In the genomic region with DNA sequence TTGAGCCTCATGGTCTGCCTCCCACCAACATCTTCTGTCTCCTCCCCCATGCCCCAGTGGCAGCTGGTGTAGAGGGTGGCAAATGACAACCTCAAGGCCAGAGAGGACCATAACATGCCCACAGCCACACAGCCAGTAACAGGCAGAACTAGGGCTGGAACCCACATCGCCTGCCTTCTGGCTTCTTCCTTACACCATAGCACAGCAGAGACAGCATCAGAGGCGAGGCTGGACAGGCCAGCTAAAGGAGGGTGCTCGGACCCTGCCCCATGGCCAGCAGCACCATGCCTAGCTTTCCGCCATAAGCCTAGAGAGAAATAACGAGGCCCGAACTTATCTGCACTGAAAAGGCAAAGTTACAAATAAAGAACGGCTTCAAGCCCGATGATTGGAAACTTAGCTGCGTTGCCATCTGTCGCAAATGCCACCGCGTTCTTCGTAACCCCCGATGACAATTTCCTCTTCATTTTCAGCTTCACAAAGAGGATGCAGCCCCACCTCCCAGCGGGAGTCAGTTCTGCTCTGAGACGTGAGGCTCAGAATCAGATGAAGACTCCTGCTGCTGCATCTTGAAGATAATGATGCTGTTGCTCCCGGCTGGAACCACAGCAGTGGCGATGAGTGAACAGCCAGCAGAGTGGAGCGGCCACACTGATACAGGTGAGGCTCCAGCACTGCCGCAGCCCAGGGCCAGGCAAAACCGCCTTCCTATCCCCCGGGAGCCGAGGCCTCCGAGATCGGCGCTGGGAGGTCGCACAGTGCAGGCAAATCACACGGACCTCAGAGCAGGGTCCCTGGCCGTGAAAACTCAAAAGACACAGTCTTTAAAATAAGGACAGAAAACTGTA, we compare ENCODE assay signal across 18 cellular contexts.
DNase-seq lines count a peak whose midpoint lies in the region; ATAC-seq and TF ChIP-seq lines count a peak whose summit lies in the region.
"Had no signal": no experiment of that assay in that cellular context is flagged by ENCODE, and none has a peak within 500 bp of the region (broad histone marks: within the 10 kb centered on the region; RNA-seq: fewer than 3 reads in every experiment).

No MANE protein-coding gene starts in this region.

- no peaks in the 10 kb centered on the region for H3F3A ChIP-seq in neural cell (ENCODE audit: insufficient read depth, low read length, poor library complexity, severe bottlenecking)

- H3K9me3 Mint-ChIP-seq in activated naive CD8-positive, alpha-beta T cell treated with anti-CD3 and anti-CD28 coated beads, Interleukin-2, amount 10 ng/mL, durations not matched to agents 7 days and 5 days, result no peaks in the 10 kb centered on the region
- no peaks in the 10 kb centered on the region for H3K9me3 Mint-ChIP-seq in activated naive CD8-positive, alpha-beta T cell treated with anti-CD3 and anti-CD28 coated beads, Interleukin-2, amount 50 U/mL, for 24 hours
- H3K9me3 Mint-ChIP-seq in activated CD8-positive, alpha-beta memory T cell treated with anti-CD3 and anti-CD28 coated beads, Interleukin-2, amount 10 ng/mL, durations not matched to agents 7 days and 5 days (ENCODE audit: low read depth), result no peaks in the 10 kb centered on the region

- H3K27me3 ChIP-seq in neural cell (ENCODE audit: insufficient read depth, low read depth, low read length), result no peaks in the 10 kb centered on the region
- peaks cover 11% of the 10 kb centered on the region for H3K27me3 ChIP-seq in HAP-1 (ENCODE audit: low read depth)

- no peak for ATAC-seq in activated naive CD8-positive, alpha-beta T cell treated with anti-CD3 and anti-CD28 coated beads, Interleukin-2, amount 10 ng/mL, durations not matched to agents 7 days and 5 days (ENCODE audit: low read depth)
- no peak for ATAC-seq in activated naive CD8-positive, alpha-beta T cell treated with anti-CD3 and anti-CD28 coated beads, Interleukin-2, amount 50 U/mL, for 24 hours
- no peak for ATAC-seq in activated CD8-positive, alpha-beta memory T cell treated with anti-CD3 and anti-CD28 coated beads, Interleukin-2, amount 10 ng/mL, durations not matched to agents 7 days and 5 days
- ATAC-seq in GM18498 (IDR thresholded peaks at IDR 0.05; ENCODE audit: unreplicated experiment), result no peak

- H4K20me1 ChIP-seq in neural cell (ENCODE audit: insufficient read depth), result no peaks in the 10 kb centered on the region

- H3K36me3 Mint-ChIP-seq in activated naive CD8-positive, alpha-beta T cell treated with anti-CD3 and anti-CD28 coated beads, Interleukin-2, amount 10 ng/mL, durations not matched to agents 7 days and 5 days, result no peaks in the 10 kb centered on the region
- no peaks in the 10 kb centered on the region for H3K36me3 Mint-ChIP-seq in activated naive CD8-positive, alpha-beta T cell treated with anti-CD3 and anti-CD28 coated beads, Interleukin-2, amount 50 U/mL, for 24 hours (ENCODE audit: low read depth)
- H3K36me3 Mint-ChIP-seq in activated CD8-positive, alpha-beta memory T cell treated with anti-CD3 and anti-CD28 coated beads, Interleukin-2, amount 10 ng/mL, durations not matched to agents 7 days and 5 days, result no peaks in the 10 kb centered on the region
- H3K36me3 Mint-ChIP-seq: CD14-positive monocyte had no signal

- no peak overlapping the region for H3K4me2 ChIP-seq in neural cell (ENCODE audit: low read length)

- H3K4me3 Mint-ChIP-seq in activated naive CD8-positive, alpha-beta T cell treated with anti-CD3 and anti-CD28 coated beads, Interleukin-2, amount 10 ng/mL, durations not matched to agents 7 days and 5 days, result no peak overlapping the region
- no peak overlapping the region for H3K4me3 Mint-ChIP-seq in activated naive CD8-positive, alpha-beta T cell treated with anti-CD3 and anti-CD28 coated beads, Interleukin-2, amount 50 U/mL, for 24 hours
- no peak overlapping the region for H3K4me3 Mint-ChIP-seq in activated CD8-positive, alpha-beta memory T cell treated with anti-CD3 and anti-CD28 coated beads, Interleukin-2, amount 10 ng/mL, durations not matched to agents 7 days and 5 days
- H3K4me3 Mint-ChIP-seq: CD14-positive monocyte, H9 had no signal

- H3K36me3 ChIP-seq in neural cell (ENCODE audit: insufficient read depth, low read length), result no peaks in the 10 kb centered on the region
- H3K36me3 ChIP-seq in HAP-1 (replicated peaks), result no peaks in the 10 kb centered on the region

- no peaks in the 10 kb centered on the region for H3K4me1 ChIP-seq in HAP-1

- peak overlapping the region; percentile 39 for H3K9ac ChIP-seq in neural cell (ENCODE audit: low read length)

- POLR2A ChIA-PET in activated naive CD8-positive, alpha-beta T cell treated with anti-CD3 and anti-CD28 coated beads, Interleukin-2, amount 10 ng/mL, durations not matched to agents 7 days and 5 days (lab: Charles Lee), result no interaction called here

- in situ Hi-C loops in HAP-1 (cut with MboI; ENCODE audit: low sequenced_read_pairs), result no loop called here

- CTCF ChIA-PET in activated CD8-positive, alpha-beta memory T cell treated with anti-CD3 and anti-CD28 coated beads, Interleukin-2, amount 10 ng/mL, durations not matched to agents 7 days and 5 days (lab: Charles Lee), result no interaction called here

- H3K4me3 ChIP-seq in neural cell (ENCODE audit: low read length) (no peak overlapping the region), HAP-1 (no peak overlapping the region)

- H2AFZ ChIP-seq in neural cell (ENCODE audit: low read depth, low read length), result no peak overlapping the region

- H3K9me2 ChIP-seq in neural cell (ENCODE audit: insufficient read depth, low read length), result no peaks in the 10 kb centered on the region

- peaks cover 14% of the 10 kb centered on the region for H3K27me3 Mint-ChIP-seq in activated naive CD8-positive, alpha-beta T cell treated with anti-CD3 and anti-CD28 coated beads, Interleukin-2, amount 10 ng/mL, durations not matched to agents 7 days and 5 days
- H3K27me3 Mint-ChIP-seq in activated naive CD8-positive, alpha-beta T cell treated with anti-CD3 and anti-CD28 coated beads, Interleukin-2, amount 50 U/mL, for 24 hours, result peaks cover 11% of the 10 kb centered on the region
- peaks cover 19% of the 10 kb centered on the region for H3K27me3 Mint-ChIP-seq in activated CD8-positive, alpha-beta memory T cell treated with anti-CD3 and anti-CD28 coated beads, Interleukin-2, amount 10 ng/mL, durations not matched to agents 7 days and 5 days

- H3K27ac ChIP-seq in neural cell (ENCODE audit: low read length), result peak overlapping the region; percentile 60
- H3K27ac ChIP-seq: HL-60 had no signal

- TF ChIP-seq RAD21 in neural cell (conservative IDR thresholded peaks at IDR 0.05), result peak; percentile 46

- H3K27ac Mint-ChIP-seq in activated naive CD8-positive, alpha-beta T cell treated with anti-CD3 and anti-CD28 coated beads, Interleukin-2, amount 10 ng/mL, durations not matched to agents 7 days and 5 days, result no peak overlapping the region
- H3K27ac Mint-ChIP-seq in activated naive CD8-positive, alpha-beta T cell treated with anti-CD3 and anti-CD28 coated beads, Interleukin-2, amount 50 U/mL, for 24 hours, result no peak overlapping the region
- no peak overlapping the region for H3K27ac Mint-ChIP-seq in activated CD8-positive, alpha-beta memory T cell treated with anti-CD3 and anti-CD28 coated beads, Interleukin-2, amount 10 ng/mL, durations not matched to agents 7 days and 5 days

- peak; percentile 31 for TF ChIP-seq EP300 in neural cell (conservative IDR thresholded peaks at IDR 0.05; ENCODE audit: poor library complexity, severe bottlenecking)

- TF ChIP-seq CTCF in neural cell (IDR thresholded peaks at IDR 0.05; ENCODE audit: poor library complexity, severe bottlenecking), result no peak

- H3K4me1 Mint-ChIP-seq in activated naive CD8-positive, alpha-beta T cell treated with anti-CD3 and anti-CD28 coated beads, Interleukin-2, amount 10 ng/mL, durations not matched to agents 7 days and 5 days, result peaks cover 8% of the 10 kb centered on the region
- no peaks in the 10 kb centered on the region for H3K4me1 Mint-ChIP-seq in activated naive CD8-positive, alpha-beta T cell treated with anti-CD3 and anti-CD28 coated beads, Interleukin-2, amount 50 U/mL, for 24 hours
- no peaks in the 10 kb centered on the region for H3K4me1 Mint-ChIP-seq in activated CD8-positive, alpha-beta memory T cell treated with anti-CD3 and anti-CD28 coated beads, Interleukin-2, amount 10 ng/mL, durations not matched to agents 7 days and 5 days

- H3K79me2 ChIP-seq in neural cell (replicated peaks; ENCODE audit: insufficient read depth, low read length), result no peaks in the 10 kb centered on the region

- H3K9me3 ChIP-seq in neural cell (ENCODE audit: low read length), result no peaks in the 10 kb centered on the region
- no peaks in the 10 kb centered on the region for H3K9me3 ChIP-seq in HAP-1

- DNase-seq in activated naive CD8-positive, alpha-beta T cell treated with anti-CD3 and anti-CD28 coated beads, Interleukin-2, amount 10 ng/mL, durations not matched to agents 7 days and 5 days, result peak; percentile 19
- no peak for DNase-seq in activated naive CD8-positive, alpha-beta T cell treated with anti-CD3 and anti-CD28 coated beads, Interleukin-2, amount 50 U/mL, for 24 hours
- DNase-seq in activated CD8-positive, alpha-beta memory T cell treated with anti-CD3 and anti-CD28 coated beads, Interleukin-2, amount 10 ng/mL, durations not matched to agents 7 days and 5 days, result peak; percentile 18
- DNase-seq in ureter (ENCODE audit: low spot score) (peak; percentile 20), HAP-1 (ENCODE audit: low spot score in 2 of 2) (no peak), DMS153 (lab: John Stamatoyannopoulos, UW) (no peak)
- DNase-seq: COR-L47, H9, KBM-7, NCI-H1092, NCI-H2107, NCI-H446 treated with DMSO at 0.1 percent for 48 hours, NCI-H82, SHP77 treated with DMSO at 0.1 percent for 48 hours had no signal

TF ChIP-seq in neural cell, 6 proteins besides CTCF, POLR2A, EP300 and RAD21:
- TF ChIP-seq EZH2 (IDR thresholded peaks at IDR 0.05; ENCODE audit: borderline replicate concordance, insufficient read depth, low read length, poor library complexity, severe bottlenecking), result no peak
- TF ChIP-seq POLR2AphosphoS5 (IDR thresholded peaks at IDR 0.05), result peak; percentile 53
- peak; percentile 58 for TF ChIP-seq SMC3 (conservative IDR thresholded peaks at IDR 0.05; ENCODE audit: poor library complexity)

Comparison
In these comparisons a context has a peak if more than half of its experiments do, and no peak if none do; other contexts are left out.
1. DNase-seq: peak in activated naive CD8-positive, alpha-beta T cell treated with anti-CD3 and anti-CD28 coated beads, Interleukin-2, amount 10 ng/mL, durations not matched to agents 7 days and 5 days (single experiment), activated CD8-positive, alpha-beta memory T cell treated with anti-CD3 and anti-CD28 coated beads, Interleukin-2, amount 10 ng/mL, durations not matched to agents 7 days and 5 days (single experiment) and ureter (single experiment); none in activated naive CD8-positive, alpha-beta T cell treated with anti-CD3 and anti-CD28 coated beads, Interleukin-2, amount 50 U/mL, for 24 hours (single experiment), HAP-1 (0 of 2) and DMS153 (single experiment).